In the genomic region with DNA sequence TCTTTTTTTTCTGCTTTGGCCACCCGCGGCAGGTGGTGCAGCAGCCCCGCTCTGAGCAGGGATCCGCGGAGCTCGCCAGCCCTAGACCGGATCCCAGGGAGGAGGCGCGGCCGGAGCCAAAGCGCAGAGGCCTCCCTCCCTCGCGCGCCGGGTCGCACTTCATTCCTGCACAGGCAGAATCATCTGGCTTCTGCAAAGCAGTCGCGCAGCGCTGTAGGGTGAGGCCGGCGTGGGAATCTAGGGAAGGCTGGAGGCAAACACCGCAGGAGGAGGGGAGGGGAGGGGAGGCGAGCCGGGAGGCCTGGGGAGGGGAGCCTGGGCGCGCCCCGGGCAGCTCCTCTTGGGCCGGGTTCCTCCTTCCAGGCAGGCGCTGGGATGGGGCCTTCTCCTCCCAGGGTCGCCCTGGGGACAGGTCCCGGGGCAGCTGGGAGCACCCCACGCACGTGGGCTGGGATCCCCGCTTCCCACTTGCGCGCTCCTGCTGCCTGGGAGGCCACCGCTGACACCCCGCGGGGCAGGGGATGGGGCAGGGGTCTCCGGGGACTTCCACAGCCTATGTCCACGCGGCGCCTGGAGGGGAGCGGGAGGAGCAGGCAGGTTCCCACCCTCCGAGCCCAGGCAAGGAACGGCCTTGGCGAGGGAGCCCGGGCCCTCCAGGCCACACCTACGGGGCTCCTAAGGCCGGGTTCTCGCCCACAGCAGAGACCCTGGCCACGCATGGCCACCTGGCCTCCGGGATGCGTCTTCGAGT, we compare ENCODE assay signal across 7 cellular contexts. TPM values are rescaled to one million over a fixed set of nuclear protein-coding genes. Genes with fewer than 3 reads are reported as not detected.
A peak's percentile ranks its signal among the peaks of the same experiment; 100 is the strongest.
DNase-seq lines count a peak whose midpoint lies in the region; ATAC-seq, FAIRE-seq and TF ChIP-seq lines count a peak whose summit lies in the region.

No MANE protein-coding gene starts in this region.

- H3K27ac Mint-ChIP-seq in astrocyte (ENCODE audit: unreplicated experiment) (no peak overlapping the region), nephron progenitor cell (no peak overlapping the region)

- peak overlapping the region; percentile 77 for H3K4me2 ChIP-seq in astrocyte (ENCODE audit: low read length)

- H3K27ac ChIP-seq in astrocyte (ENCODE audit: low read depth, low read length) (no peak overlapping the region), heart right ventricle (peak overlapping the region; percentile 20 to 91 (median 82)), upper lobe of right lung (peak overlapping the region; percentile 64)

- H3K79me2 ChIP-seq in astrocyte (ENCODE audit: insufficient read depth, low read length), result peaks cover 6% of the 10 kb centered on the region

- H3K4me3 Mint-ChIP-seq in astrocyte (ENCODE audit: unreplicated experiment) (peak overlapping the region; percentile 82), nephron progenitor cell (peak overlapping the region; percentile 80)

- H2AFZ ChIP-seq in astrocyte (ENCODE audit: low read depth, low read length), result peak overlapping the region; percentile 67

- no peak for FAIRE-seq in astrocyte (lab: Jason Lieb, UNC)

- H3K36me3 ChIP-seq in astrocyte (ENCODE audit: insufficient read depth, low read length) (no peaks in the 10 kb centered on the region), heart right ventricle (no peaks in the 10 kb centered on the region), upper lobe of right lung (no peaks in the 10 kb centered on the region)

- peak overlapping the region; percentile 32 for H3K4me3 ChIP-seq in astrocyte (ENCODE audit: insufficient read depth, low read depth, low read length)
- H3K4me3 ChIP-seq in heart right ventricle, result peak overlapping the region; percentile 3 to 59 (median 47)
- peak overlapping the region; percentile 38 for H3K4me3 ChIP-seq in upper lobe of right lung

- peaks cover 25% of the 10 kb centered on the region for H3K4me1 Mint-ChIP-seq in astrocyte (ENCODE audit: low read depth, unreplicated experiment)
- H3K4me1 Mint-ChIP-seq in nephron progenitor cell, result peaks cover 53% of the 10 kb centered on the region

- H3K27me3 ChIP-seq in astrocyte (ENCODE audit: insufficient read depth, low read length) (no peaks in the 10 kb centered on the region), heart right ventricle (no peaks in the 10 kb centered on the region), upper lobe of right lung (no peaks in the 10 kb centered on the region)

- WGBS in heart right ventricle, 2 donors, result 38 to 39% methylated on average over 53 to 55 of the region's 55 CpGs

- H3K27me3 Mint-ChIP-seq in astrocyte (ENCODE audit: low read depth, unreplicated experiment) (no peaks in the 10 kb centered on the region), nephron progenitor cell (ENCODE audit: low read depth, poor library complexity) (peaks cover 35% of the 10 kb centered on the region)

- ATAC-seq in heart right ventricle (peak; percentile 61 to 79 (median 73)), upper lobe of right lung (peak; percentile 74), HG03432 (IDR thresholded peaks at IDR 0.05; ENCODE audit: unreplicated experiment) (no peak), HG03439 (IDR thresholded peaks at IDR 0.05; ENCODE audit: unreplicated experiment) (no peak)

- intact Hi-C loops in heart right ventricle (cut with DNase I), result no loop called here
- intact Hi-C loops in upper lobe of right lung (cut with DNase I), result no loop called here

- H3K4me1 ChIP-seq in astrocyte (ENCODE audit: insufficient read depth, low read length), result peaks cover 18% of the 10 kb centered on the region
- peaks cover 19 to 64% (median 32%) of the 10 kb centered on the region in 9 donors for H3K4me1 ChIP-seq in heart right ventricle
- H3K4me1 ChIP-seq in upper lobe of right lung, result peaks cover 38% of the 10 kb centered on the region

- H3K9me3 ChIP-seq in astrocyte (ENCODE audit: insufficient read depth, low read depth, low read length) (no peaks in the 10 kb centered on the region), heart right ventricle (no peaks in the 10 kb centered on the region), upper lobe of right lung (no peaks in the 10 kb centered on the region)

- H3K9ac ChIP-seq in astrocyte (ENCODE audit: low read length), result peak overlapping the region; percentile 59

- H3K9me3 Mint-ChIP-seq in astrocyte (ENCODE audit: unreplicated experiment), result no peaks in the 10 kb centered on the region
- no peaks in the 10 kb centered on the region for H3K9me3 Mint-ChIP-seq in nephron progenitor cell

- no peaks in the 10 kb centered on the region for H3K36me3 Mint-ChIP-seq in astrocyte (ENCODE audit: low read depth, unreplicated experiment)
- H3K36me3 Mint-ChIP-seq in nephron progenitor cell (ENCODE audit: low read depth), result no peaks in the 10 kb centered on the region

- TF ChIP-seq CTCF in astrocyte (IDR thresholded peaks at IDR 0.05; ENCODE audit: insufficient read depth, low read depth, low read length), result no peak
- no peak for TF ChIP-seq CTCF in heart right ventricle (IDR thresholded peaks at IDR 0.05)
- TF ChIP-seq CTCF in nephron progenitor cell (IDR thresholded peaks at IDR 0.05), result no peak
- no peak for TF ChIP-seq CTCF in upper lobe of right lung (IDR thresholded peaks at IDR 0.05)

- H4K20me1 ChIP-seq in astrocyte (ENCODE audit: insufficient read depth, low read length), result no peaks in the 10 kb centered on the region

- peak; percentile 32 for DNase-seq in astrocyte (ENCODE audit: low read depth)
- DNase-seq in heart right ventricle, result peak; percentile 58 to 63
- DNase-seq in nephron progenitor cell, result peak; percentile 70
- peak; percentile 83 for DNase-seq in upper lobe of right lung
- no peak for DNase-seq in NOMO-1 treated with DMSO at 0.1 percent for 48 hours (lab: John Stamatoyannopoulos, UW; ENCODE audit: unreplicated experiment)

RNA-seq across cellular contexts. Expression of gene MBP, which starts 45.0 kb away (rescaled TPM):
- 10.8 and 11.4 TPM in 2 replicates for total RNA-seq in astrocyte
- total RNA-seq in heart right ventricle, result 10 to 100 TPM; 18.4 to 70.8 (median 52.6) TPM
- polyA plus RNA-seq in heart right ventricle, result 10 to 100 TPM in 1 of 2 donors, 1 to 10 TPM in 1; 3.0 to 11.5 TPM
- total RNA-seq in upper lobe of right lung, result 78.9 TPM

Comparison
In these comparisons a context has a peak if more than half of its experiments do, and no peak if none do; other contexts are left out.
1. ATAC-seq: peak in heart right ventricle (8 of 8) and upper lobe of right lung (single experiment); none in HG03432 (single experiment) and HG03439 (single experiment).
2. Peak in every context shown above with its lines, with median percentiles within 50 percentile points of each other: H3K4me3 ChIP-seq.